ENCODE assay signal across 20 cellular contexts in genomic region chr1:14255711-14256110, GRCh38.
DNase-seq lines count a peak whose midpoint lies in the region; ATAC-seq and TF ChIP-seq lines count a peak whose summit lies in the region.
"Had no signal": no experiment of that assay in that cellular context is flagged by ENCODE, and none has a peak within 500 bp of the region (broad histone marks: within the 10 kb centered on the region; RNA-seq: fewer than 3 reads in every experiment).

No MANE protein-coding gene starts in this region.

- no peak for TF ChIP-seq EP300 in sigmoid colon (IDR thresholded peaks at IDR 0.05)

- intact Hi-C loops in sigmoid colon (cut with DNase I) = loop anchor here (5.0 kb wide), 1 partner anchor 407 kb away; no protein-coding TSS in a partner anchor

- H3K36me3 ChIP-seq in BLaER1 (no peaks in the 10 kb centered on the region), sigmoid colon (no peaks in the 10 kb centered on the region)
- H3K36me3 ChIP-seq: cardiac muscle cell, neutrophil had no signal

- H3K4me1 ChIP-seq in BLaER1 (peaks cover 39% of the 10 kb centered on the region), sigmoid colon (peaks cover 0 to 9% (median 0%) of the 10 kb centered on the region in 4 donors)
- H3K4me1 ChIP-seq: Caco-2 had no signal

- ATAC-seq in GM21717 (IDR thresholded peaks at IDR 0.05; ENCODE audit: unreplicated experiment) = no peak
- ATAC-seq: esophagus mucosa; stimulated activated memory B cell treated with anti-CD40 and anti-IgM and Interleukin-4, amounts not matched to agents 10 μg/mL and 1 μg/mL and 100 μg/mL, for 72 hours had no signal

- TF ChIP-seq POLR2A in NB4 (IDR thresholded peaks at IDR 0.05; ENCODE audit: extremely low read depth, insufficient read length) (no peak), sigmoid colon (IDR thresholded peaks at IDR 0.05) (no peak)

- H4K20me1 ChIP-seq in BLaER1 = no peaks in the 10 kb centered on the region

- H3K9me3 ChIP-seq in BLaER1 (peaks cover 7% of the 10 kb centered on the region; the same call in 1 of the 2 replicates), sigmoid colon (no peaks in the 10 kb centered on the region)
- H3K9me3 ChIP-seq: Caco-2, neutrophil had no signal

- DNase-seq in NB4 (ENCODE audit: low read depth) (peak; percentile 4), fibroblast of mammary gland (ENCODE audit: low read depth) (peak; percentile 55), sigmoid colon (no peak), RPMI8226 (no peak), HPDE6-E6E7 (ENCODE audit: extremely low spot score) (no peak)
- DNase-seq in activated CD8-positive, alpha-beta memory T cell treated with anti-CD3 and anti-CD28 coated beads for 24 hours = no peak
- DNase-seq: Caco-2, hippocampal formation, KG1, left cardiac atrium, NCI-H1417, NCI-H2171 treated with DMSO at 0.1 percent for 48 hours, PC-9 had no signal

- H3K27ac ChIP-seq in BLaER1 = no peak overlapping the region
- H3K27ac ChIP-seq in sigmoid colon = peak overlapping the region; percentile 7 to 47 (median 33)
- H3K27ac ChIP-seq: cardiac muscle cell, neutrophil, PC-9, SK-N-MC had no signal

- TF ChIP-seq CTCF in NB4 (IDR thresholded peaks at IDR 0.05; ENCODE audit: low read depth, low read length) = no peak
- TF ChIP-seq CTCF in fibroblast of mammary gland (conservative IDR thresholded peaks at IDR 0.05; ENCODE audit: control insufficient read depth, insufficient read depth, low read depth, low read length) = no peak
- no peak for TF ChIP-seq CTCF in sigmoid colon (IDR thresholded peaks at IDR 0.05)

- H3K4me2 ChIP-seq in BLaER1 = peak overlapping the region; percentile 18; the same call in 1 of the 2 replicates
- H3K4me2 ChIP-seq: PC-9 had no signal

- H3K27me3 ChIP-seq in BLaER1 (no peaks in the 10 kb centered on the region), sigmoid colon (no peaks in the 10 kb centered on the region)
- H3K27me3 ChIP-seq: cardiac muscle cell, neutrophil had no signal

- WGBS in sigmoid colon, 2 donors = 59 to 82% methylated on average over 2 of the region's 2 CpGs

- no peak overlapping the region for H3K4me3 ChIP-seq in BLaER1
- no peak overlapping the region for H3K4me3 ChIP-seq in NB4 (ENCODE audit: low read depth, low read length)
- no peak overlapping the region for H3K4me3 ChIP-seq in fibroblast of mammary gland (ENCODE audit: control insufficient read depth, low read depth, low read length)
- no peak overlapping the region for H3K4me3 ChIP-seq in sigmoid colon
- H3K4me3 ChIP-seq: cardiac muscle cell, PC-9, SK-N-MC had no signal

- no peak overlapping the region for H3K9ac ChIP-seq in BLaER1

Comparison
In these comparisons a context has a peak if more than half of its experiments do, and no peak if none do; other contexts are left out.
1. DNase-seq: peak in NB4 (single experiment) and fibroblast of mammary gland (single experiment); none in sigmoid colon (single experiment), RPMI8226 (single experiment), HPDE6-E6E7 (single experiment) and activated CD8-positive, alpha-beta memory T cell treated with anti-CD3 and anti-CD28 coated beads for 24 hours (single experiment).